ENCODE assay signal across 9 cellular contexts in the genomic region with DNA sequence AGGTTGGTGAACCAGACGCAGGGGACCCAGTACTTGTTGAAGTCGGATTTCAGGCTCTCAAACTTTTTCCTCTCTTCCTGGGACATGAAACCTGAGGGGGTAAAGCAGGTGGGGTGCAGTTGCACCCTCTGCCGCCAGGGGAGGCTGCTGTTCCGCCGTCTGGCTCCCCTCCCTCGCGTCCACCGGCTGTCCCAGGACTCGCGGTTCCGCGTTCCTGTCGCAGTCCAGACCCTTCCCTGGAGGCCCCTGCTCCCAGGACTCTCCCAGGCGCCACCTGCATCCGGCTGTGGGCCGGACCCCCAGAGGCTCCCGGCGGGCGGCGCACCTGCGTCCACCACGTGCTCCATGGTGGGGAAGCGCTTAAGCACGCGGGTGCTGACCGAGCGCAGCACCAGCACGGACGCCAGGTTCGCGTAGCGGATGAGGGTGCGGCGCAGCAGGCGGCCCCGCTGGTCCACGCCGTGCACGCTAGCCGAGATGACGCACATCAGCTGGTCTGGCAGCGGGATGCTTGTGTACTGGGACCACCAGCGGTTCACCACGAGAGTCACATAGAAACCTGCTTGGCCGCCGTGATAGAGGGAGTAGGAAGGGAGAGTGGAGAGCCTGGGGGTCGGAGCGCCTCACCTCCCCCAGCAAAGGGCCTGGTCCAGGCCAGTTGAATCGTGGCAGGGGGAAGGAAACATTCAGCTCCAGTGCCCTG. TPM values are rescaled to one million over a fixed set of nuclear protein-coding genes. Genes with fewer than 3 reads are reported as not detected.
A peak's percentile ranks its signal among the peaks of the same experiment; 100 is the strongest.
DNase-seq lines count a peak whose midpoint lies in the region; ATAC-seq and TF ChIP-seq lines count a peak whose summit lies in the region.
"Had no signal": no experiment of that assay in that cellular context is flagged by ENCODE, and none has a peak within 500 bp of the region (broad histone marks: within the 10 kb centered on the region; RNA-seq: fewer than 3 reads in every experiment).

No MANE protein-coding gene starts in this region.

- ATAC-seq in GM19463 (IDR thresholded peaks at IDR 0.05; ENCODE audit: unreplicated experiment): peak; percentile 43
- peak; percentile 81 to 89 (median 82) for ATAC-seq in natural killer cell
- ATAC-seq in HG02623 (IDR thresholded peaks at IDR 0.05; ENCODE audit: unreplicated experiment): no peak

- H3K4me3 ChIP-seq in BLaER1 (peak overlapping the region; percentile 64), fibroblast of mammary gland (ENCODE audit: control insufficient read depth, low read depth, low read length) (peak overlapping the region; percentile 36), thyroid gland (replicated peaks in 1 of 3) (peak overlapping the region in 2 of 3 donors; percentile 8 to 33)

- peak; percentile 93 for TF ChIP-seq CTCF in fibroblast of mammary gland (conservative IDR thresholded peaks at IDR 0.05; ENCODE audit: control insufficient read depth, insufficient read depth, low read depth, low read length)
- TF ChIP-seq CTCF in natural killer cell (IDR thresholded peaks at IDR 0.05): peak; percentile 99
- TF ChIP-seq CTCF in thyroid gland (IDR thresholded peaks at IDR 0.05): peak; percentile 99 to 100 (median 99)

- H3K9me3 ChIP-seq in BLaER1: no peaks in the 10 kb centered on the region
- H3K9me3 ChIP-seq in thyroid gland: no peaks in the 10 kb centered on the region

- H3K27ac Mint-ChIP-seq in natural killer cell: peak overlapping the region; percentile 62 to 80

- DNase-seq in NCI-H526 treated with DMSO at 0.1 percent for 48 hours (lab: John Stamatoyannopoulos, UW) (peak; percentile 81), fibroblast of mammary gland (ENCODE audit: low read depth) (peak; percentile 58), natural killer cell (peak; percentile 74), thyroid gland (peak; percentile 81)
- DNase-seq in activated T-cell treated with anti-CD3 and anti-CD28 coated beads, Interleukin-2, amount 50 U/mL, for 48 hours: peak; percentile 86 to 89

- H3K36me3 ChIP-seq in BLaER1 (peaks cover 11% of the 10 kb centered on the region), thyroid gland (no peaks in the 10 kb centered on the region)

- peak overlapping the region; percentile 91 for H3K4me2 ChIP-seq in BLaER1

- no peaks in the 10 kb centered on the region for H3K36me3 Mint-ChIP-seq in natural killer cell

- peaks cover 49% of the 10 kb centered on the region for H3K4me1 ChIP-seq in BLaER1
- peaks cover 18 to 31% of the 10 kb centered on the region in 2 donors for H3K4me1 ChIP-seq in thyroid gland

- intact Hi-C loops in natural killer cell (cut with micrococcal nuclease) (loop anchor here (1.0 to 5.0 kb wide), 2 partner anchors 33 to 51 kb away; no protein-coding TSS in a partner anchor), thyroid gland (cut with DNase I) (loop anchor here (5.0 to 10.0 kb wide), 2 partner anchors 51 to 61 kb away; no protein-coding TSS in a partner anchor)

- TF ChIP-seq POLR2A in thyroid gland (IDR thresholded peaks at IDR 0.05): peak in 1 of 2 donors; percentile 14

- no peaks in the 10 kb centered on the region for H3K27me3 Mint-ChIP-seq in natural killer cell (ENCODE audit: low read depth in 2 of 2)

- peak overlapping the region; percentile 78 for H3K9ac ChIP-seq in BLaER1

- H3K27ac ChIP-seq in BLaER1 (peak overlapping the region; percentile 81), thyroid gland (peak overlapping the region; percentile 69 to 77 (median 73))

- no peaks in the 10 kb centered on the region for H3K27me3 ChIP-seq in BLaER1
- H3K27me3 ChIP-seq in thyroid gland: no peaks in the 10 kb centered on the region

- H3K9me3 Mint-ChIP-seq in natural killer cell: no peaks in the 10 kb centered on the region

- WGBS in thyroid gland, 2 donors: 7 to 10% methylated on average over 22 to 39 of the region's 49 CpGs

- H4K20me1 ChIP-seq in BLaER1: no peaks in the 10 kb centered on the region

- H3K4me1 Mint-ChIP-seq in natural killer cell: peaks cover 21 to 26% of the 10 kb centered on the region in 2 donors

- peak overlapping the region; percentile 75 for H3K4me3 Mint-ChIP-seq in natural killer cell

RNA-seq across cellular contexts. Expression of a gene that starts 1.7 kb away (rescaled TPM):
- total RNA-seq in natural killer cell (under 1 TPM; 0.18 to 0.33 (median 0.28) TPM), thyroid gland (under 1 TPM in 2 of 4 donors, not detected in 2; 0.42 to 0.56 TPM)
- total RNA-seq: HT1080 had no signal

RNA-seq across cellular contexts. Expression of a gene that starts 10.9 kb away (rescaled TPM):
- total RNA-seq in natural killer cell (1,000 to 10,000 TPM in 2 of 3 donors, 100 to 1,000 TPM in 1; 848 to 1,092 (median 1,009) TPM), thyroid gland (1,000 to 10,000 TPM; 1,167 to 2,709 (median 1,595) TPM)

RNA-seq across cellular contexts. Expression of a gene that starts 13.9 kb away (rescaled TPM):
- total RNA-seq in natural killer cell (10 to 100 TPM; 39.5 to 89.2 (median 78.1) TPM), thyroid gland (10 to 100 TPM in 3 of 4 donors, 1 to 10 TPM in 1; 7.4 to 18.4 (median 13.6) TPM)

RNA-seq across cellular contexts. Expression of a gene that starts 20.9 kb away (rescaled TPM):
- total RNA-seq in natural killer cell (1 to 10 TPM in 1 of 3 donors, under 1 TPM in 1, not detected in 1; 0.96 to 1.2 TPM), thyroid gland (1 to 10 TPM in 1 of 4 donors, under 1 TPM in 1, not detected in 2; 0.67 to 1.0 TPM)
- total RNA-seq: HT1080 had no signal

RNA-seq across cellular contexts. Expression of a gene that starts 22.0 kb away (rescaled TPM):
- total RNA-seq in natural killer cell: 1 to 10 TPM; 4.4 to 5.7 (median 4.9) TPM
- total RNA-seq in thyroid gland: 10 to 100 TPM in 2 of 4 donors, 1 to 10 TPM in 2; 7.3 to 14.9 (median 9.2) TPM
